ENCODE assay signal across 24 cellular contexts in genomic region chr6:142543576-142543975, GRCh38.
"Had no signal": no experiment of that assay in that cellular context is flagged by ENCODE, and none has a peak within 500 bp of the region (broad histone marks: within the 10 kb centered on the region; RNA-seq: fewer than 3 reads in every experiment).

No MANE protein-coding gene starts in this region.

- H3K27me3 ChIP-seq: body of pancreas, gastroesophageal sphincter, neutrophil, ovary, testis, vagina had no signal

- H3K4me3 Mint-ChIP-seq: activated naive CD8-positive, alpha-beta T cell treated with anti-CD3 and anti-CD28 coated beads, Interleukin-2, amount 50 U/mL, for 24 hours; nephron had no signal

- H3K9me3 ChIP-seq: body of pancreas, gastroesophageal sphincter, neutrophil, ovary, prostate gland, testis, vagina had no signal

- H3K36me3 ChIP-seq: gastroesophageal sphincter, neutrophil, ovary, prostate gland, vagina had no signal

- H3K4me1 Mint-ChIP-seq: nephron had no signal

- DNase-seq: activated CD4-positive, alpha-beta T cell treated with anti-CD3 and anti-CD28 coated beads for 1 hour; activated CD4-positive, alpha-beta T cell treated with anti-CD3 and anti-CD28 coated beads, Interleukin-2, amount 50 U/mL, for 1 hour; activated naive CD4-positive, alpha-beta T cell treated with Interleukin-2 at 50 U/mL for 16 hours; activated naive CD8-positive, alpha-beta T cell treated with anti-CD3 and anti-CD28 coated beads, Interleukin-2, amount 50 U/mL, for 24 hours; activated T-cell treated with anti-CD3 and anti-CD28 coated beads, Interleukin-2, amount 50 U/mL, for 1 hour; anterior cingulate cortex; body of pancreas; dermis blood vessel endothelial cell; effector CD8-positive, alpha-beta T cell; erythroblast; head of caudate nucleus; left ventricle myocardium superior; mammary epithelial cell; midbrain; ovary; stimulated activated CD4-positive, alpha-beta T cell treated with anti-CD3 and anti-CD28 coated beads, Interleukin-2, amount 100 ng/mL, for 48 hours; testis; trophoblast cell had no signal

- H3K27ac Mint-ChIP-seq: activated T-helper 2 cell treated with anti-CD3 and anti-CD28 coated beads, Interferon-gamma antibody, Interleukin-2, Interleukin-4, amounts not matched to agents 10 μg/mL and 5 μg/mL and 100 μg/mL, durations not matched to agents 14 hours and 24 hours and 36 hours; nephron had no signal

- ATAC-seq: activated naive CD8-positive, alpha-beta T cell treated with anti-CD3 and anti-CD28 coated beads, Interleukin-2, amount 50 U/mL, for 24 hours; body of pancreas; left ventricle myocardium superior had no signal

- H3K27ac ChIP-seq: body of pancreas, neutrophil, ovary, prostate gland, testis had no signal

- H3K4me3 ChIP-seq: body of pancreas, gastroesophageal sphincter, ovary, prostate gland, testis, vagina had no signal

- H3K4me1 ChIP-seq: body of pancreas, prostate gland, testis had no signal

- H3K9me3 Mint-ChIP-seq: activated naive CD8-positive, alpha-beta T cell treated with anti-CD3 and anti-CD28 coated beads, Interleukin-2, amount 50 U/mL, for 24 hours; activated T-helper 2 cell treated with anti-CD3 and anti-CD28 coated beads, Interferon-gamma antibody, Interleukin-2, Interleukin-4, amounts not matched to agents 10 μg/mL and 5 μg/mL and 100 μg/mL, durations not matched to agents 14 hours and 24 hours and 36 hours; nephron had no signal

- H3K27me3 Mint-ChIP-seq: activated naive CD8-positive, alpha-beta T cell treated with anti-CD3 and anti-CD28 coated beads, Interleukin-2, amount 50 U/mL, for 24 hours had no signal
